In the genomic region with DNA sequence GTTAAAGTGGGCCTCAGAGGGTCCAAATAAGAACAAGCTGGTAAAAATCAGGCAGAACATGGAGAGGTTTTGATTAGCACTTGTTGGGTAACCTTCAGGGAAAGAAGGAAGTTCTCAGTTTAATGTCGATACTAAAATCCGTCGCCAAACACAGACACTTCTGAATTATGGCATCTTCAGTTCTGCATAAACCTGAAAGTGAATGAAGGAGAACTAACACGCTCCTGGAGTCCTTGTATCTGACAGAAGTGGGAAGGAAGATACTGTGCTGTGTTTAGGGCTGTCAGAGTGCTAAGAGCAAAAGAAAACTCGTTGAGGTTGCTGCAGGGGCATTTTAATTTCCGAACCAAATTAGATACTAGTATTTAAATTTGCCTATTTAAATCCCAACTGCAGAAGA, we compare ENCODE assay signal across 17 cellular contexts.
DNase-seq lines count a peak whose midpoint lies in the region; ATAC-seq, FAIRE-seq and TF ChIP-seq lines count a peak whose summit lies in the region.
"Had no signal": no experiment of that assay in that cellular context is flagged by ENCODE, and none has a peak within 500 bp of the region (broad histone marks: within the 10 kb centered on the region; RNA-seq: fewer than 3 reads in every experiment).

No MANE protein-coding gene starts in this region.

- no TSS peak for BruUV-seq in GM12878 (replicated peaks; lab: Mats Ljungman, UMichigan)

- POLR2A ChIA-PET in GM12878 (lab: Charles Lee): interaction anchor here (0.7 kb wide), 1 partner anchor 63 kb away, joined by 3 read pairs; no protein-coding TSS in a partner anchor

- peak; percentile 41 for ATAC-seq in GM18498 (IDR thresholded peaks at IDR 0.05; ENCODE audit: unreplicated experiment)
- ATAC-seq in GM12878: peak; percentile 59
- ATAC-seq in GM18502 (IDR thresholded peaks at IDR 0.05; ENCODE audit: poor library complexity, unreplicated experiment): no peak
- no peak for ATAC-seq in stimulated activated naive CD8-positive, alpha-beta T cell treated with anti-CD3 and anti-CD28 coated beads, Interleukin-15, amount 100 ng/mL, for 72 hours
- ATAC-seq: activated CD8-positive, alpha-beta memory T cell treated with anti-CD3 and anti-CD28 coated beads, Interleukin-2, amount 10 ng/mL, durations not matched to agents 7 days and 5 days had no signal

- no peak for TF ChIP-seq EP300 in GM12878 (IDR thresholded peaks at IDR 0.05; ENCODE audit: borderline replicate concordance in 1 of 2, control insufficient read depth in 1 of 2, low read depth in 2 of 2, low read length in 2 of 2)

- no peak overlapping the region for H3K4ac ChIP-seq in H9 (ENCODE audit: low read depth, low read length)

- H3K79me2 ChIP-seq in H9 (ENCODE audit: insufficient read depth, low read length) (no peaks in the 10 kb centered on the region), Karpas-422 (ENCODE audit: low read length) (peaks cover 18% of the 10 kb centered on the region), GM12878 (ENCODE audit: control insufficient read depth, insufficient read depth, low read length) (no peaks in the 10 kb centered on the region)
- H3K79me2 ChIP-seq: hepatocyte had no signal

- H2BK12ac ChIP-seq in H9 (ENCODE audit: insufficient read length, low read depth, low read length): no peak overlapping the region

- H3K9ac ChIP-seq in H9 (ENCODE audit: extremely low read depth, insufficient read length, low read length): no peak overlapping the region
- H3K9ac ChIP-seq in Karpas-422 (ENCODE audit: low read length): peak overlapping the region; percentile 58
- no peak overlapping the region for H3K9ac ChIP-seq in GM12878 (ENCODE audit: control insufficient read depth, insufficient read depth, low read length)

- H4K20me1 ChIP-seq in H9 (ENCODE audit: control insufficient read depth, insufficient read depth, insufficient read length) (no peaks in the 10 kb centered on the region), Karpas-422 (ENCODE audit: insufficient read depth, low read depth, low read length) (no peaks in the 10 kb centered on the region), GM12878 (ENCODE audit: control insufficient read depth, insufficient read depth) (no peaks in the 10 kb centered on the region)

- RAD21 ChIA-PET in GM12878 (lab: Charles Lee; ENCODE audit: unreplicated experiment): interaction anchor here (1.0 to 3.6 kb wide), 3 partner anchors 45 to 63 kb away, joined by 3 to 25 read pairs (median 3); no protein-coding TSS in a partner anchor

- intact Hi-C loops in GM12878 (cut with micrococcal nuclease; ENCODE audit: unreplicated experiment): no loop called here

- TF ChIP-seq POLR2A in GM12878 (IDR thresholded peaks at IDR 0.05; ENCODE audit: low read depth, low read length): no peak

- H2BK15ac ChIP-seq in H9 (ENCODE audit: low read depth, low read length): no peak overlapping the region

- no peak for TF ChIP-seq CTCF in H9 (conservative IDR thresholded peaks at IDR 0.05)
- no peak for TF ChIP-seq CTCF in GM12878 (IDR thresholded peaks at IDR 0.05 in 2 of 3, conservative IDR thresholded peaks at IDR 0.05 in 1 of 3; ENCODE audit: control insufficient read depth in 2 of 3, extremely low read depth in 1 of 3, insufficient read depth in 1 of 3, low read depth in 3 of 3, low read length in 3 of 3)

- H2AFZ ChIP-seq in H9 (ENCODE audit: low read length) (peak overlapping the region; percentile 14), Karpas-422 (ENCODE audit: low read length) (peak overlapping the region; percentile 45), GM12878 (ENCODE audit: control insufficient read depth, low read depth, low read length) (peak overlapping the region; percentile 66)
- H2AFZ ChIP-seq: hepatocyte had no signal

- H3K4me3 Mint-ChIP-seq in H9: no peak overlapping the region
- H3K4me3 Mint-ChIP-seq in stimulated activated naive CD8-positive, alpha-beta T cell treated with anti-CD3 and anti-CD28 coated beads, Interleukin-15, amount 100 ng/mL, for 72 hours: no peak overlapping the region
- H3K4me3 Mint-ChIP-seq: activated CD8-positive, alpha-beta memory T cell treated with anti-CD3 and anti-CD28 coated beads, Interleukin-2, amount 10 ng/mL, durations not matched to agents 7 days and 5 days had no signal

- no peak for FAIRE-seq in GM12878 (lab: Jason Lieb, UNC)
- FAIRE-seq: H54 had no signal

- peak overlapping the region; percentile 52 for H3K4me3 ChIP-seq in Karpas-422 (ENCODE audit: low read length)
- H3K4me3 ChIP-seq in GM12878: no peak overlapping the region
- H3K4me3 ChIP-seq: hepatocyte, thoracic aorta had no signal

- no peak overlapping the region for H3K27ac ChIP-seq in H9 (ENCODE audit: insufficient read length, low read depth, low read length)
- peak overlapping the region; percentile 88 for H3K27ac ChIP-seq in Karpas-422 (ENCODE audit: low read length)
- 0 out of 2 replicates have a peak overlapping the region, but pooled peaks have one; percentile 11 for H3K27ac ChIP-seq in GM12878 (ENCODE audit: control insufficient read depth, insufficient read depth)
- H3K27ac ChIP-seq: brain microvascular endothelial cell, hepatocyte, thoracic aorta had no signal

- H3K9me3 ChIP-seq in H9 (ENCODE audit: control insufficient read depth, low read depth, low read length): no peaks in the 10 kb centered on the region
- no peaks in the 10 kb centered on the region for H3K9me3 ChIP-seq in Karpas-422 (ENCODE audit: low read length)
- H3K9me3 ChIP-seq in GM12878 (replicated peaks; ENCODE audit: control insufficient read depth, insufficient read depth, low read length): no peaks in the 10 kb centered on the region; the same call in 2 of the 3 replicates
- H3K9me3 ChIP-seq: thoracic aorta had no signal

- H3K79me1 ChIP-seq in H9 (ENCODE audit: insufficient read depth, low read depth, low read length, poor library complexity, severe bottlenecking): no peaks in the 10 kb centered on the region

- H3K4me1 Mint-ChIP-seq in H9: peaks cover 9 to 11% of the 10 kb centered on the region in 2 experiments
- H3K4me1 Mint-ChIP-seq in stimulated activated naive CD8-positive, alpha-beta T cell treated with anti-CD3 and anti-CD28 coated beads, Interleukin-15, amount 100 ng/mL, for 72 hours: no peaks in the 10 kb centered on the region
- H3K4me1 Mint-ChIP-seq: activated CD8-positive, alpha-beta memory T cell treated with anti-CD3 and anti-CD28 coated beads, Interleukin-2, amount 10 ng/mL, durations not matched to agents 7 days and 5 days had no signal

- H3K14ac ChIP-seq in H9 (ENCODE audit: insufficient read depth, low read length): no peak overlapping the region

- H4K8ac ChIP-seq in H9 (replicated peaks; ENCODE audit: insufficient read length, low read depth, low read length): no peak overlapping the region

- H2BK5ac ChIP-seq in H9 (ENCODE audit: insufficient read length, low read length): no peak overlapping the region

- H3K9me2 ChIP-seq in Karpas-422 (replicated peaks; ENCODE audit: insufficient read depth, low read length): no peaks in the 10 kb centered on the region

- no peak overlapping the region for H3T11ph ChIP-seq in H9 (ENCODE audit: low read length)

- TF ChIP-seq RAD21 in GM12878 (IDR thresholded peaks at IDR 0.05; ENCODE audit: insufficient read depth, low read depth, low read length): no peak

- no peaks in the 10 kb centered on the region for H3K23me2 ChIP-seq in H9 (ENCODE audit: insufficient read length, low read depth, low read length, poor library complexity, severe bottlenecking)

- no peak overlapping the region for H2BK120ac ChIP-seq in H9 (ENCODE audit: low read depth, low read length, poor library complexity, severe bottlenecking)

- H3K4me2 ChIP-seq in H9 (ENCODE audit: insufficient read depth, insufficient read length, low read length) (no peak overlapping the region), Karpas-422 (ENCODE audit: low read depth, low read length, poor library complexity, severe bottlenecking) (peak overlapping the region; percentile 74), GM12878 (ENCODE audit: control insufficient read depth, insufficient read depth) (peak overlapping the region; percentile 34; the same call in 1 of the 2 replicates)
- H3K4me2 ChIP-seq: hepatocyte had no signal

- in situ Hi-C loops in GM12878 (cut with MboI): no loop called here

- H3K56ac ChIP-seq in H9 (ENCODE audit: insufficient read length, low read depth, low read length): no peak overlapping the region

- no CpG with 5 or more reads among the region's 6 CpGs for WGBS in H9 (ENCODE audit: extremely low coverage, insufficient read length, low lambda C conversion rate)
- 2% methylated on average over 6 of the region's 6 CpGs for WGBS in GM12878 (ENCODE audit: insufficient coverage, insufficient replicate concordance, low lambda C conversion rate, missing lambda C conversion rate)

- H3K18ac ChIP-seq in H9 (ENCODE audit: insufficient read length, low read depth, low read length): no peak overlapping the region

- SMC1A ChIA-PET in GM12878 (lab: Charles Lee; ENCODE audit: uncharacterized antibody, unreplicated experiment): interaction anchor here (0.6 to 17.1 kb wide), 8 partner anchors 9 to 66 kb away, joined by 3 to 219 read pairs (median 5); no protein-coding TSS in a partner anchor

- H2BK20ac ChIP-seq in H9 (ENCODE audit: low read depth, low read length, poor library complexity, severe bottlenecking): no peak overlapping the region

- no peak for DNase-seq in H9
- DNase-seq in Karpas-422: peak; percentile 77
- no peak for DNase-seq in GM12878 (ENCODE audit: low read depth, low spot score)
- DNase-seq in AG08395 (ENCODE audit: low spot score): no peak
- no peak for DNase-seq in putamen (ENCODE audit: low spot score)
- DNase-seq in stimulated activated naive CD8-positive, alpha-beta T cell treated with anti-CD3 and anti-CD28 coated beads, Interleukin-15, amount 100 ng/mL, for 72 hours: no peak
- DNase-seq: activated CD8-positive, alpha-beta memory T cell treated with anti-CD3 and anti-CD28 coated beads, Interleukin-2, amount 10 ng/mL, durations not matched to agents 7 days and 5 days; AML-193; brain microvascular endothelial cell; DMS79 treated with DMSO at 0.1 percent for 48 hours; posterior cingulate gyrus; stimulated activated CD4-positive, alpha-beta T cell treated with anti-CD3 and anti-CD28 coated beads, Interleukin-15, amount 100 ng/mL, for 24 hours had no signal

- no peaks in the 10 kb centered on the region for H3K27me3 Mint-ChIP-seq in H9 (ENCODE audit: low read depth)
- H3K27me3 Mint-ChIP-seq in stimulated activated naive CD8-positive, alpha-beta T cell treated with anti-CD3 and anti-CD28 coated beads, Interleukin-15, amount 100 ng/mL, for 72 hours: no peaks in the 10 kb centered on the region
- H3K27me3 Mint-ChIP-seq: activated CD8-positive, alpha-beta memory T cell treated with anti-CD3 and anti-CD28 coated beads, Interleukin-2, amount 10 ng/mL, durations not matched to agents 7 days and 5 days had no signal

- H3K27me3 ChIP-seq in H9 (ENCODE audit: insufficient read depth, low read length): no peaks in the 10 kb centered on the region
- H3K27me3 ChIP-seq in Karpas-422 (ENCODE audit: low read length): no peaks in the 10 kb centered on the region
- no peaks in the 10 kb centered on the region for H3K27me3 ChIP-seq in GM12878 (replicated peaks in 1 of 2; ENCODE audit: control insufficient read depth in 2 of 2, insufficient read depth in 2 of 2, low read length in 1 of 2)
- H3K27me3 ChIP-seq: brain microvascular endothelial cell, hepatocyte had no signal

- no peak overlapping the region for H3K23ac ChIP-seq in H9 (ENCODE audit: insufficient read length, low read depth, low read length)

- CTCF ChIA-PET in GM12878 (lab: Yijun Ruan, JAX): interaction anchor here (1.0 to 2.3 kb wide), 6 partner anchors 9 to 63 kb away, joined by 3 to 9 read pairs (median 4); no protein-coding TSS in a partner anchor

- H3K4me1 ChIP-seq in H9 (ENCODE audit: insufficient read depth, low read length): no peaks in the 10 kb centered on the region
- peaks cover 77% of the 10 kb centered on the region for H3K4me1 ChIP-seq in Karpas-422 (ENCODE audit: low read length)
- peaks cover 19% of the 10 kb centered on the region for H3K4me1 ChIP-seq in GM12878 (ENCODE audit: control insufficient read depth, insufficient read depth, low read length)

- no peaks in the 10 kb centered on the region for H3K9me3 Mint-ChIP-seq in H9
- peaks cover 0 to 2% of the 10 kb centered on the region in 2 donors for H3K9me3 Mint-ChIP-seq in stimulated activated naive CD8-positive, alpha-beta T cell treated with anti-CD3 and anti-CD28 coated beads, Interleukin-15, amount 100 ng/mL, for 72 hours

- no peaks in the 10 kb centered on the region for H3K36me3 Mint-ChIP-seq in H9 (ENCODE audit: insufficient read depth in 1 of 3, low read depth in 3 of 3)
- H3K36me3 Mint-ChIP-seq: activated CD8-positive, alpha-beta memory T cell treated with anti-CD3 and anti-CD28 coated beads, Interleukin-2, amount 10 ng/mL, durations not matched to agents 7 days and 5 days had no signal

- no peak overlapping the region for H4K5ac ChIP-seq in H9 (ENCODE audit: insufficient read length, low read depth, low read length)

- no peak overlapping the region for H2AK5ac ChIP-seq in H9 (ENCODE audit: insufficient read length, low read length)

- no peak overlapping the region; a peak in 2 of 7 replicates for H3K27ac Mint-ChIP-seq in H9
- H3K27ac Mint-ChIP-seq in stimulated activated naive CD8-positive, alpha-beta T cell treated with anti-CD3 and anti-CD28 coated beads, Interleukin-15, amount 100 ng/mL, for 72 hours: no peak overlapping the region
- H3K27ac Mint-ChIP-seq: activated CD8-positive, alpha-beta memory T cell treated with anti-CD3 and anti-CD28 coated beads, Interleukin-2, amount 10 ng/mL, durations not matched to agents 7 days and 5 days had no signal

- H4K91ac ChIP-seq in H9 (ENCODE audit: insufficient read length, low read depth, low read length): no peak overlapping the region

- no peaks in the 10 kb centered on the region for H3K36me3 ChIP-seq in Karpas-422 (ENCODE audit: insufficient read depth, low read length)
- no peaks in the 10 kb centered on the region for H3K36me3 ChIP-seq in GM12878 (ENCODE audit: control insufficient read depth in 2 of 2, insufficient read depth in 2 of 2, low read length in 1 of 2)
- H3K36me3 ChIP-seq: brain microvascular endothelial cell, thoracic aorta had no signal

Comparison
In these comparisons a context has a peak if more than half of its experiments do, and no peak if none do; other contexts are left out.
1. ATAC-seq: peak in GM18498 (single experiment) and GM12878 (single experiment); none in GM18502 (single experiment) and stimulated activated naive CD8-positive, alpha-beta T cell treated with anti-CD3 and anti-CD28 coated beads, Interleukin-15, amount 100 ng/mL, for 72 hours (single experiment).
2. H2AFZ ChIP-seq: peak in every context shown above with its lines; median percentile 66 in GM12878; 45 in Karpas-422; 14 in H9.